15 cellular contexts compared by ENCODE assay signal in the genomic region with DNA sequence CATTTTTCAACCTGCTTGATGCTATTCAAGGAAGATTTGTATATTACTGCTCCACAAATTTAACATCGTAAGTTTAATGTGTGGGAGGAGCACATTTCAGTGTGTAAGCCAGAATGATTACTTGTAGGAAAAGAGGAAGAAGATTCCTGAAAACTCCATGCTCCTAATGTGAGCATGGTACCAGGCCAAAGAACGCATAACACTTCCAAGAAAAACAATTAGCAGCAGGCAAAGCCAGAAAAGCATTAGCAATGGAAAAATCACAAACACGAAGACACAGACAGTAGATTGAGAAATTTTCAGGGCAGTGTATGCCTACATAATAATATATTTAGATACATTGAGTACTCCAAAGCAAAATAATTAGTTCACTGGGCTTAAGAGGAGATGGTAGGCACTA.
DNase-seq lines count a peak whose midpoint lies in the region; ATAC-seq and TF ChIP-seq lines count a peak whose summit lies in the region.
"Had no signal": no experiment of that assay in that cellular context is flagged by ENCODE, and none has a peak within 500 bp of the region (broad histone marks: within the 10 kb centered on the region; RNA-seq: fewer than 3 reads in every experiment).

No MANE protein-coding gene starts in this region.

- H3K4me3 ChIP-seq in AG09309 (ENCODE audit: control insufficient read depth, low read depth, low read length) (no peak overlapping the region), MG63 (no peak overlapping the region), left lung (no peak overlapping the region)
- H3K4me3 ChIP-seq: GM12878, pancreas had no signal

- H3K9me3 Mint-ChIP-seq in nephron, result peaks cover 3% of the 10 kb centered on the region

- H3K27me3 ChIP-seq in MG63 (no peaks in the 10 kb centered on the region), left lung (no peaks in the 10 kb centered on the region)
- H3K27me3 ChIP-seq: pancreas had no signal

- no peak overlapping the region for H3K4me3 Mint-ChIP-seq in nephron
- H3K4me3 Mint-ChIP-seq: HFFc6 had no signal

- no peak for TF ChIP-seq CTCF in AG09309 (IDR thresholded peaks at IDR 0.05; ENCODE audit: control insufficient read depth, insufficient read depth, low read depth, low read length, missing control alignments)
- no peak for TF ChIP-seq CTCF in nephron (IDR thresholded peaks at IDR 0.05; ENCODE audit: unreplicated experiment in 3 of 3)
- no peak for TF ChIP-seq CTCF in left lung (IDR thresholded peaks at IDR 0.05)
- no peak for TF ChIP-seq CTCF in GM10266 (IDR thresholded peaks at IDR 0.05; ENCODE audit: control insufficient read depth, insufficient read depth, low read depth, missing control alignments)

- no peak overlapping the region for H3K27ac ChIP-seq in left lung
- H3K27ac ChIP-seq: pancreas, VCaP had no signal

- H3K4me1 Mint-ChIP-seq in nephron, result peaks cover 12% of the 10 kb centered on the region

- H3K4me1 ChIP-seq in left lung, result no peaks in the 10 kb centered on the region
- H3K4me1 ChIP-seq: pancreas had no signal

- no peaks in the 10 kb centered on the region for H3K36me3 ChIP-seq in MG63
- no peaks in the 10 kb centered on the region for H3K36me3 ChIP-seq in left lung
- H3K36me3 ChIP-seq: pancreas had no signal

- no peaks in the 10 kb centered on the region for H3K27me3 Mint-ChIP-seq in nephron (ENCODE audit: low read depth)

- no peak for ATAC-seq in left lung
- no peak for ATAC-seq in GM18909 (IDR thresholded peaks at IDR 0.05; ENCODE audit: poor library complexity, unreplicated experiment)
- ATAC-seq: GM12878 had no signal

- DNase-seq in AG09309 (ENCODE audit: low read depth) (peak; percentile 59), MG63 (peak; percentile 58), dermis microvascular lymphatic vessel endothelial cell (ENCODE audit: low read depth in 2 of 2) (peak; percentile 24 to 41), left lung (no peak), GM10266 (ENCODE audit: extremely low spot score) (no peak), NCI-H2029 (lab: John Stamatoyannopoulos, UW) (no peak)
- DNase-seq: activated CD8-positive, alpha-beta memory T cell treated with anti-CD3 and anti-CD28 coated beads for 24 hours; activated gamma-delta T cell treated with Interleukin-2 at 50 U/mL for 16 hours; central memory CD4-positive, alpha-beta T cell; HFFc6; pancreas had no signal

- intact Hi-C loops in left lung (cut with DNase I), result no loop called here

- peak overlapping the region; percentile 58 to 71 (median 69) for H3K27ac Mint-ChIP-seq in nephron
- H3K27ac Mint-ChIP-seq: HFFc6 had no signal

- no peaks in the 10 kb centered on the region for H3K36me3 Mint-ChIP-seq in nephron (ENCODE audit: low read depth)

- no peaks in the 10 kb centered on the region for H3K9me3 ChIP-seq in MG63
- H3K9me3 ChIP-seq in left lung, result no peaks in the 10 kb centered on the region
- H3K9me3 ChIP-seq: pancreas had no signal

Comparison
In these comparisons a context has a peak if more than half of its experiments do, and no peak if none do; other contexts are left out.
1. DNase-seq: peak in AG09309 (single experiment), MG63 (single experiment) and dermis microvascular lymphatic vessel endothelial cell (2 of 2); none in left lung (0 of 2), GM10266 (single experiment) and NCI-H2029 (single experiment).